In the genomic region with DNA sequence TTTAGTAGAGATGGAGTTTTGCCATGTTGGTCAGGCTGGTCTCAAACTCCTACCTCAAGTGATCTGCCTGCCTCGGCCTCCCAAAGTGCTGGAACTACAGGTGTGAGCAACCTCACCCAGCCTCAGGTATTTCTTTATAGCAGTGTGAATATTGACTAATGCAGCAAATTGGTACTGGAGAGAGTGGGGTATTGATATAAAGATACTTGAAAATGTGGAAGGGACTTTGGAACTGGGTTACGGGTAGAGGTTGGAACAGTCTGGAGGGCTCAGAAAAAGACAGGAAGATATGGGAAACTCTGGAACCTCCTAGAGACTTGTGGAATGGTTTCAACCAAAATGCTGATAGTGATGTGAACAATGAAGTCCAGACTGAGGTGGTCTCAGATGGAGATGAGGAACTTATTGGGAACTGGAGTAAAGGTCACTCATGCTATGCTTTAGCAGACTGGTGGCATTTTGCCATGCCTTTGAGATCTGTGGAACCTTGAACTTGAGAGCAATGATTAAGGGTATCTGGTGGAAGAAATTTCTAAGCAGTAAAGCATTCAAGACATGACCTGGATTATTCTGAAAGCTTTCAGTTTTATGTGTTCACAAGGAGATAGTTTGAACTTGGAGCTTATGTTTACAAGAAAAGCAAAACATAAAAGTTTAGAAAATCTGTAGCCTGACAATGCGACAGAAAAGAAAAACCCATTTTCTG, we compare ENCODE assay signal across 1 cellular context.
TF ChIP-seq lines count a peak whose summit lies in the region.

No MANE protein-coding gene starts in this region.

TF ChIP-seq in IMR-90, 13 proteins besides CTCF, POLR2A, EP300 and RAD21 (continued from another document):
- TF ChIP-seq, protein P1, sequence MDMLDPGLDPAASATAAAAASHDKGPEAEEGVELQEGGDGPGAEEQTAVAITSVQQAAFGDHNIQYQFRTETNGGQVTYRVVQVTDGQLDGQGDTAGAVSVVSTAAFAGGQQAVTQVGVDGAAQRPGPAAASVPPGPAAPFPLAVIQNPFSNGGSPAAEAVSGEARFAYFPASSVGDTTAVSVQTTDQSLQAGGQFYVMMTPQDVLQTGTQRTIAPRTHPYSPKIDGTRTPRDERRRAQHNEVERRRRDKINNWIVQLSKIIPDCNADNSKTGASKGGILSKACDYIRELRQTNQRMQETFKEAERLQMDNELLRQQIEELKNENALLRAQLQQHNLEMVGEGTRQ (IDR thresholded peaks at IDR 0.05; ENCODE audit: low read depth, low read length): no peak
- TF ChIP-seq MAFK (IDR thresholded peaks at IDR 0.05; ENCODE audit: low read depth, low read length) (no peak), FOS (IDR thresholded peaks at IDR 0.05; ENCODE audit: low read depth, low read length) (no peak), MXI1 (IDR thresholded peaks at IDR 0.05; ENCODE audit: borderline replicate concordance, low read depth, low read length) (no peak), MAZ (IDR thresholded peaks at IDR 0.05; ENCODE audit: borderline replicate concordance, low read depth, low read length) (no peak), CHD1 (IDR thresholded peaks at IDR 0.05; ENCODE audit: low read depth, low read length) (no peak), NFE2L2 (IDR thresholded peaks at IDR 0.05; ENCODE audit: low read depth, low read length) (no peak), RCOR1 (IDR thresholded peaks at IDR 0.05; ENCODE audit: insufficient replicate concordance, low read length) (no peak)
- TF ChIP-seq, protein P2, sequence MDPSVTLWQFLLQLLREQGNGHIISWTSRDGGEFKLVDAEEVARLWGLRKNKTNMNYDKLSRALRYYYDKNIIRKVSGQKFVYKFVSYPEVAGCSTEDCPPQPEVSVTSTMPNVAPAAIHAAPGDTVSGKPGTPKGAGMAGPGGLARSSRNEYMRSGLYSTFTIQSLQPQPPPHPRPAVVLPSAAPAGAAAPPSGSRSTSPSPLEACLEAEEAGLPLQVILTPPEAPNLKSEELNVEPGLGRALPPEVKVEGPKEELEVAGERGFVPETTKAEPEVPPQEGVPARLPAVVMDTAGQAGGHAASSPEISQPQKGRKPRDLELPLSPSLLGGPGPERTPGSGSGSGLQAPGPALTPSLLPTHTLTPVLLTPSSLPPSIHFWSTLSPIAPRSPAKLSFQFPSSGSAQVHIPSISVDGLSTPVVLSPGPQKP (IDR thresholded peaks at IDR 0.05; ENCODE audit: borderline replicate concordance, low read depth, low read length): no peak
